Comparison of ENCODE assay signal across 1 cellular context in the genomic region with DNA sequence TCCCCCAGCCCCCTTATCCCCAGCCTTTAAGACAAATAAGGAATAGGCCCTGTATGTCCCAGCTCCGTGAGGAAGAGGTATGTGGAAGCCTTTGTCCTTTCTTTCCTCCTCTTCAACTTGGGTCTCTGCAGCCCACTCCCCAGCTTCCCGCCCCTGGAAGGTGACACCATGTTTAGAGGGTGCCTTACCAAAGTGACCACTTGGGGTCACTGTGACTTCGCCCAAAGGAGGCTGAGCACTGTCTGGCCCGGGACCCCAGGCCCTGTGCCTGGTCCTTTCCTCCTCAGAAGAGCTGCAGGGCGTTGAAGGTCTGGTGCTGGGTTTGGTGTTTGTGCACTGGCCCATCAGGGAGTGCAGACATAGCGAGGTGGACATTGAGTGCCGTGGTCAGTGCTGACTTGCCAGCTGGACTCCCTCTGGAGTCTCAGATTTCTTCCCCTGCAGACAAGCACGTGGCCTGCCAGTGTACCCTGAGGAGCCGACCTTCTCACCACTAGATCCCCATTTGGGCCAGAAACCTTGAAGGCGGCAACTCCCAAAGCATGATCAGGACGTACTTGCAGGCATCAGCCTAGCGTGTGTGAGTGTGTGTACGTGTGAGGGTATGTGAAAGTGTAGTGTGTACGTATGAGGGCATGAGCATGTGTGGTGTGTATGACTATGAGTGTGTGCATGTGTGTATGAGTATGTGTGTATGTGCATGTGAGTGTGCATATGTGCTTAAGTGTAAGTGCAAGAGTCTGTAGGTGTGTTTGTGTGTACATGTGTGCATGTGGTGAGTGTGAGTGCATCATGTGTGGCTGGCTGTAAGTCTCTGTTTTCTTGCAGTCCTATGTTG.
TF ChIP-seq lines count a peak whose summit lies in the region.

No MANE protein-coding gene starts in this region.

TF ChIP-seq in WTC11, 78 proteins besides CTCF, POLR2A, EP300 and RAD21 (continued from another document):
- TF ChIP-seq, protein P1, sequence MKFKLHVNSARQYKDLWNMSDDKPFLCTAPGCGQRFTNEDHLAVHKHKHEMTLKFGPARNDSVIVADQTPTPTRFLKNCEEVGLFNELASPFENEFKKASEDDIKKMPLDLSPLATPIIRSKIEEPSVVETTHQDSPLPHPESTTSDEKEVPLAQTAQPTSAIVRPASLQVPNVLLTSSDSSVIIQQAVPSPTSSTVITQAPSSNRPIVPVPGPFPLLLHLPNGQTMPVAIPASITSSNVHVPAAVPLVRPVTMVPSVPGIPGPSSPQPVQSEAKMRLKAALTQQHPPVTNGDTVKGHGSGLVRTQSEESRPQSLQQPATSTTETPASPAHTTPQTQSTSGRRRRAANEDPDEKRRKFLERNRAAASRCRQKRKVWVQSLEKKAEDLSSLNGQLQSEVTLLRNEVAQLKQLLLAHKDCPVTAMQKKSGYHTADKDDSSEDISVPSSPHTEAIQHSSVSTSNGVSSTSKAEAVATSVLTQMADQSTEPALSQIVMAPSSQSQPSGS (CRISPR knock-in tag; IDR thresholded peaks at IDR 0.05; ENCODE audit: borderline replicate concordance, low read depth): no peak
